9 cellular contexts compared by ENCODE assay signal in the genomic region with DNA sequence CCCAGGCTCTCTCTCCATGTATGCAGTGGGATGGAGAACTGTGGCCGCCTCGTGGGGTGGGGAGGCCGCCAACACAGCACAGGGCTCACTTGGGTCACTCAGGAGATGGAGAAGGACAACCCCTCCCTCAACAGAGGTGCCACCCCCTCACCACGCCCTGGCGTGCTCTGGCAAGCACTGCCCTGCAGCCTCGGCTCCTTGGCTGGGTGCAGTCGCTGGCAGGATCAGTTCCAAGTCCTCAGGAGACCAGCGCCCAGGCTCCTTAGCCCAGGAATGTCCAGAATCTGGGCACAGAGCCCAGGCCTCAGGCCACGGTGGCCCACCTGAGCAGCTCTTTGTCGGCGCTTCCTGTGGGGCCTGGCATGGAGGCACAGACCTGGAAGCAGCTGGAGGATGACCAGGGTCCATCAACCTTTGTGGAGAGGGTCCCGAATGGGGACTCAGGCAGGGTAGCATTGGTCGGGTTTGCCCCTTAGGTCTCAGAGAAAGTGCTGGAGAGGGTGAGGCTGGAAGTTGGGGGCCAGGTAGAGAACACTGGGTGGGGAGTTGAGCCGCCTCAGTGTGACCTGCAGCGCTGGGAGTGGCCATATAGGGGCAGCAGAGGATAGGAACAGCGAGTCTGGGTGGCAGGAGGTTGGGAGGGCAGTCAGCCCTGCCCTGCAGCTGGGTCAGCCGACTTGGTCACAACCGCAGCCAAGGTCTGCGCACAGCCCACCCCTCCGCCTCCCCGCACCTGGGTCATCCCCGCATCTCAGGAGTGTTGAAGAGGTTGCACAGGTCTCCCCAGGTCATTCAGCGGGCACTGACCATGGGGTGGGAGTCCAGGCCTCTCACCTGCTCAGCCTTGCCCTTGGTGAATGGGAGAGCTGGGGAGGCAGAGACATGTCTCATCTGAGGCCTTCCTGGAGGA. TPM values are rescaled to one million over a fixed set of nuclear protein-coding genes. Genes with fewer than 3 reads are reported as not detected.
A peak's percentile ranks its signal among the peaks of the same experiment; 100 is the strongest.
DNase-seq lines count a peak whose midpoint lies in the region; ATAC-seq, FAIRE-seq and TF ChIP-seq lines count a peak whose summit lies in the region.
"Had no signal": no experiment of that assay in that cellular context is flagged by ENCODE, and none has a peak within 500 bp of the region (broad histone marks: within the 10 kb centered on the region; RNA-seq: fewer than 3 reads in every experiment).

No MANE protein-coding gene starts in this region.

- H3K4me3 ChIP-seq in AG04449 (ENCODE audit: low read depth, low read length) (no peak overlapping the region), parathyroid adenoma (ENCODE audit: low read depth, low read length) (no peak overlapping the region)

- H3K9me3 ChIP-seq in parathyroid adenoma (ENCODE audit: control insufficient read depth, low read length) = no peaks in the 10 kb centered on the region

- TF ChIP-seq CTCF in AG04449 (IDR thresholded peaks at IDR 0.05; ENCODE audit: insufficient read depth, low read length, missing control alignments) (peak; percentile 97), parathyroid adenoma (IDR thresholded peaks at IDR 0.05) (peak; percentile 78)

- H3K27me3 Mint-ChIP-seq in activated T-helper 1 cell treated with anti-CD3 and anti-CD28 coated beads, Interleukin-12 subunit alpha, Interleukin-12 subunit beta, Interleukin-2, Interleukin-4 antibody, amounts not matched to agents 30 ng/mL and 10 ng/mL and 1 ng/mL, durations not matched to agents 14 hours and 24 hours and 36 hours (ENCODE audit: insufficient read depth) = no peaks in the 10 kb centered on the region

- no peak overlapping the region for H3K4me3 Mint-ChIP-seq in activated T-helper 1 cell treated with anti-CD3 and anti-CD28 coated beads, Interleukin-12 subunit alpha, Interleukin-12 subunit beta, Interleukin-2, Interleukin-4 antibody, amounts not matched to agents 30 ng/mL and 10 ng/mL and 1 ng/mL, durations not matched to agents 14 hours and 24 hours and 36 hours

- peak overlapping the region; percentile 28 for H3K27ac Mint-ChIP-seq in activated T-helper 1 cell treated with anti-CD3 and anti-CD28 coated beads, Interleukin-12 subunit alpha, Interleukin-12 subunit beta, Interleukin-2, Interleukin-4 antibody, amounts not matched to agents 30 ng/mL and 10 ng/mL and 1 ng/mL, durations not matched to agents 14 hours and 24 hours and 36 hours

- CTCF ChIA-PET in AG04449 (lab: Yijun Ruan, JAX) = interaction anchor here (0.6 to 6.1 kb wide), 30 partner anchors 8 to 204 kb away, joined by 3 to 102 read pairs (median 4); a partner anchor contains a TSS

- H3K27me3 ChIP-seq in parathyroid adenoma (ENCODE audit: control insufficient read depth, insufficient read depth, low read length) = no peaks in the 10 kb centered on the region

- no peaks in the 10 kb centered on the region for H3K9me3 Mint-ChIP-seq in activated T-helper 1 cell treated with anti-CD3 and anti-CD28 coated beads, Interleukin-12 subunit alpha, Interleukin-12 subunit beta, Interleukin-2, Interleukin-4 antibody, amounts not matched to agents 30 ng/mL and 10 ng/mL and 1 ng/mL, durations not matched to agents 14 hours and 24 hours and 36 hours

- no peak for DNase-seq in AG04449 (ENCODE audit: low read depth, low spot score)
- DNase-seq in GM12891 (ENCODE audit: insufficient read length, low spot score) = peak; percentile 92
- peak; percentile 54 to 70 for DNase-seq in NOMO-1 (lab: John Stamatoyannopoulos, UW; ENCODE audit: unreplicated experiment in 2 of 2)
- peak; percentile 53 for DNase-seq in activated T-helper 1 cell treated with anti-CD3 and anti-CD28 coated beads, Interleukin-12 subunit alpha, Interleukin-12 subunit beta, Interleukin-2, Interleukin-4 antibody, amounts not matched to agents 30 ng/mL and 10 ng/mL and 1 ng/mL, durations not matched to agents 14 hours and 24 hours and 36 hours (ENCODE audit: low spot score)
- peak in 39 of 42 donors; percentile 20 to 77 (median 54) for DNase-seq in head of caudate nucleus

- peaks cover 8% of the 10 kb centered on the region for H3K4me1 Mint-ChIP-seq in activated T-helper 1 cell treated with anti-CD3 and anti-CD28 coated beads, Interleukin-12 subunit alpha, Interleukin-12 subunit beta, Interleukin-2, Interleukin-4 antibody, amounts not matched to agents 30 ng/mL and 10 ng/mL and 1 ng/mL, durations not matched to agents 14 hours and 24 hours and 36 hours (ENCODE audit: low read depth)

- intact Hi-C loops in activated T-helper 1 cell treated with anti-CD3 and anti-CD28 coated beads, Interleukin-12 subunit alpha, Interleukin-12 subunit beta, Interleukin-2, Interleukin-4 antibody, amounts not matched to agents 30 ng/mL and 10 ng/mL and 1 ng/mL, durations not matched to agents 14 hours and 24 hours and 36 hours (cut with micrococcal nuclease) = loop anchor here (1.0 to 10.0 kb wide), 5 partner anchors 42 to 335 kb away; a partner anchor contains a TSS
- intact Hi-C loops in head of caudate nucleus (cut with DNase I) = no loop called here

- peak overlapping the region; percentile 33 for H2AFZ ChIP-seq in parathyroid adenoma

- H3K9ac ChIP-seq in parathyroid adenoma = no peak overlapping the region

- FAIRE-seq in GM12891 (lab: Jason Lieb, UNC) = peak; percentile 92

- no peak for TF ChIP-seq POLR2A in GM12891 (IDR thresholded peaks at IDR 0.05; ENCODE audit: low read depth, low read length)

- H3K27ac ChIP-seq in parathyroid adenoma = no peak overlapping the region
- H3K27ac ChIP-seq: epithelial cell of prostate had no signal

- no peaks in the 10 kb centered on the region for H3K36me3 Mint-ChIP-seq in activated T-helper 1 cell treated with anti-CD3 and anti-CD28 coated beads, Interleukin-12 subunit alpha, Interleukin-12 subunit beta, Interleukin-2, Interleukin-4 antibody, amounts not matched to agents 30 ng/mL and 10 ng/mL and 1 ng/mL, durations not matched to agents 14 hours and 24 hours and 36 hours (ENCODE audit: low read depth)

- no peak for ATAC-seq in GM21528 (IDR thresholded peaks at IDR 0.05; ENCODE audit: low FRiP score, unreplicated experiment)
- ATAC-seq in GM18511 (IDR thresholded peaks at IDR 0.05; ENCODE audit: unreplicated experiment) = no peak

- no peak overlapping the region for H3K4me2 ChIP-seq in parathyroid adenoma (ENCODE audit: low read length)

- no peaks in the 10 kb centered on the region for H3K36me3 ChIP-seq in parathyroid adenoma (ENCODE audit: control insufficient read depth, insufficient read depth, low read length)

- POLR2A ChIA-PET in AG04449 (lab: Yijun Ruan, JAX) = no interaction called here

- no peaks in the 10 kb centered on the region for H3K79me2 ChIP-seq in parathyroid adenoma

- H3K4me1 ChIP-seq in parathyroid adenoma = no peaks in the 10 kb centered on the region

TF ChIP-seq in GM12891, 5 proteins besides CTCF, POLR2A, EP300 and RAD21:
- TF ChIP-seq POLR2AphosphoS5 (IDR thresholded peaks at IDR 0.05; ENCODE audit: low read depth, low read length) = no peak
- TF ChIP-seq PAX5 (IDR thresholded peaks at IDR 0.05; ENCODE audit: insufficient read depth, low read length, severe bottlenecking) = no peak
- no peak for TF ChIP-seq SPI1 (IDR thresholded peaks at IDR 0.05; ENCODE audit: low read depth, low read length)
- no peak for TF ChIP-seq POU2F2 (IDR thresholded peaks at IDR 0.05; ENCODE audit: low read depth, low read length)
- no peak for TF ChIP-seq TAF1 (IDR thresholded peaks at IDR 0.05; ENCODE audit: low read depth, low read length)
TF ChIP-seq in GM12891: peak in this region for 0.

RNA-seq across cellular contexts. Expression of a gene that starts 8.2 kb away (rescaled TPM):
- 0.08 TPM for polyA plus RNA-seq in GM12891 (2012; ENCODE audit: low read depth, missing spikeins)
- total RNA-seq in activated T-helper 1 cell treated with anti-CD3 and anti-CD28 coated beads, Interleukin-12 subunit alpha, Interleukin-12 subunit beta, Interleukin-2, Interleukin-4 antibody, amounts not matched to agents 30 ng/mL and 10 ng/mL and 1 ng/mL, durations not matched to agents 14 hours and 24 hours and 36 hours = 0.73 and 0.83 TPM in 2 replicates

RNA-seq across cellular contexts. Expression of a gene that starts 55.4 kb away (rescaled TPM):
- polyA plus RNA-seq in GM12891 (2012; ENCODE audit: low read depth, missing spikeins) = not detected
- total RNA-seq in activated T-helper 1 cell treated with anti-CD3 and anti-CD28 coated beads, Interleukin-12 subunit alpha, Interleukin-12 subunit beta, Interleukin-2, Interleukin-4 antibody, amounts not matched to agents 30 ng/mL and 10 ng/mL and 1 ng/mL, durations not matched to agents 14 hours and 24 hours and 36 hours = 0.10 TPM in 1 of 2 replicates, not detected in the other
